Comparison of ENCODE assay signal across 20 cellular contexts in the genomic region with DNA sequence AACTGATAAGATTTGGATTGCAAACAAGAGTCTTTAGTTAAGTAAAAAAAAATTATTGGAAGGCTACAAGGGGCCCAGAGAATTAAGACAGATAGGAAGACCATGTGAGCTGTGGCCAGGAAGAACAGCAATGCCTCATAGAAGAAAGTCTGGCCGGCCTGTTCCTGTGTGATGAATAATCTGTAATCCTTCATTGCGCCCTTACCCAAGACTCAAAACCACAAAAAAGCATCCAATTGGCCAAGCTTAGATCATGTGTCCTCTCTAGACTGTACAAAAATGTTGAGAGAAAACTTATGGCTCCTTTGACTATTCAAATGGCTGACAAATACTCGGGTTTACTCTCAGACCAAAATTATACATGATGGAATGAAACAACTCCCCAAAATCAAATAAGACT.
A peak's percentile ranks its signal among the peaks of the same experiment; 100 is the strongest.
DNase-seq lines count a peak whose midpoint lies in the region; ATAC-seq and TF ChIP-seq lines count a peak whose summit lies in the region.
"Had no signal": no experiment of that assay in that cellular context is flagged by ENCODE, and none has a peak within 500 bp of the region (broad histone marks: within the 10 kb centered on the region; RNA-seq: fewer than 3 reads in every experiment).

No MANE protein-coding gene starts in this region.

- DNase-seq in HS-5 (ENCODE audit: low read depth), result peak; percentile 9
- peak; percentile 98 for DNase-seq in OCI-M1 (lab: John Stamatoyannopoulos, UW)
- DNase-seq in fibroblast of mammary gland (ENCODE audit: low read depth), result peak; percentile 4
- no peak for DNase-seq in EL
- DNase-seq in NOMO-1 treated with DMSO at 0.1 percent for 48 hours (lab: John Stamatoyannopoulos, UW; ENCODE audit: unreplicated experiment), result no peak
- no peak for DNase-seq in head of caudate nucleus
- DNase-seq: 8988T; ACHN; AML-193; BE2C; CD4-positive, alpha-beta T cell; CD8-positive, alpha-beta memory T cell; DMS 273 treated with DMSO at 0.1 percent for 48 hours; DMS79 treated with DMSO at 0.1 percent for 48 hours; HFFc6 had no signal

- ATAC-seq in HG02798 (IDR thresholded peaks at IDR 0.05; ENCODE audit: poor library complexity, unreplicated experiment), result no peak
- ATAC-seq: A549, GM23338 had no signal

- intact Hi-C loops in head of caudate nucleus (cut with DNase I), result no loop called here

- no peak for TF ChIP-seq CTCF in fibroblast of mammary gland (conservative IDR thresholded peaks at IDR 0.05; ENCODE audit: control insufficient read depth, insufficient read depth, low read depth, low read length)

- no peak overlapping the region for H3K4me3 ChIP-seq in fibroblast of mammary gland (ENCODE audit: control insufficient read depth, low read depth, low read length)
- H3K4me3 ChIP-seq: A549; BLaER1 treated with 17β-estradiol and CSF1 and Interleukin-3, amounts not matched to agents 10 nM and 100 nM; GM23338; HAP-1 had no signal

Comparison
In these comparisons a context has a peak if more than half of its experiments do, and no peak if none do; other contexts are left out.
1. DNase-seq: peak in HS-5 (single experiment), OCI-M1 (single experiment) and fibroblast of mammary gland (single experiment); none in EL (single experiment), NOMO-1 treated with DMSO at 0.1 percent for 48 hours (single experiment) and head of caudate nucleus (0 of 42).